Comparison of ENCODE assay signal across 8 cellular contexts in the genomic region with DNA sequence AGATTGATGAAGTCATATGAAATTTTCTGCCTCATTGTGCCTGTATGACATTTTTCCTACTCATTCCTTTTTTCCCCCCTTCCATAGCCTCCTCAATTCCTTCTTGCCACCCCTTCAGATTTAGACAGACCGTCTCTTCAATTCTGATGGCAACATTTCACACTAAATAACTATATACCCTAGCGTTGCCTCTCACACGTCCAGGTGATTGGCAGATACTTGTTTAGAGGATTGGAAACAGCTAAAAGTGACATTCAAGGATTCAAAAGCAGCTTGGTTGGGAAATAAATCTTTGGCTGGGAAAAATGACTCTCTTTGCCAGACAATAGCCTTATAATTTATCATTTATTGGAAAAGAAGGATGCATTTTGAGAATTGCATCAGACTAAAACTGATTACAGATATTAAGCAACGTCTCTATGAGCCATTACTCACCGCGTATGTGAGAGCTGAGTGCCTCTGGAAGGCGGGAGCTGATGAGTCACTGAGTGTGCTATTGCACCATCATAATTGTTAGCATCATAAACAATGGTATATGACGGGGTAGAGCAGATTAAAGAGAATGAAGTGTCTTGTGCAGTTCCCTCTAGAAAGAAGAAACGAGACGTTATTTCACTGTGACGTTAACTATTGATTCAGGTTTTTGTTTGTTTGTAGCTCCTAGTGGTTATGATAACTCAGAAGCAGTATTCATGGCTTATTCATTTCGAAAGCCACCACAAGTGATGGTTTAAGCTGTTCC.
DNase-seq lines count a peak whose midpoint lies in the region; TF ChIP-seq lines count a peak whose summit lies in the region.

No MANE protein-coding gene starts in this region.

- WGBS in thyroid gland, 2 donors: 70 to 81% methylated on average over 12 of the region's 12 CpGs

- H3K9me3 ChIP-seq in HEK293 (ENCODE audit: control insufficient read depth, insufficient read depth, low read depth, low read length): no peaks in the 10 kb centered on the region
- no peaks in the 10 kb centered on the region for H3K9me3 ChIP-seq in SJSA1 (replicated peaks)
- no peaks in the 10 kb centered on the region for H3K9me3 ChIP-seq in thyroid gland

- CTCF ChIA-PET in HEK293 (lab: Yijun Ruan, JAX): no interaction called here

- H3K4me1 ChIP-seq in ACC112 (ENCODE audit: control insufficient read depth, insufficient read depth, low read length, unreplicated experiment) (peaks cover 18% of the 10 kb centered on the region), HEK293 (ENCODE audit: control insufficient read depth, insufficient read depth, low read length) (0 out of 2 replicates have a peak, but pooled peaks cover 2% of the 10 kb centered on the region), SJSA1 (replicated peaks) (peaks cover 20% of the 10 kb centered on the region), thyroid gland (no peaks in the 10 kb centered on the region)

- TF ChIP-seq CTCF in HEK293 (tag by site-specific recombination; IDR thresholded peaks at IDR 0.05): no peak
- TF ChIP-seq CTCF in thyroid gland (IDR thresholded peaks at IDR 0.05): no peak

- H3K27ac ChIP-seq in ACC112 (ENCODE audit: low read depth, low read length) (peak overlapping the region; percentile 95), HEK293 (ENCODE audit: extremely low read depth, low read depth, low read length) (no peak overlapping the region), SJSA1 (peak overlapping the region; percentile 93), thyroid gland (no peak overlapping the region)

- no peaks in the 10 kb centered on the region for H3K27me3 ChIP-seq in ACC112 (ENCODE audit: insufficient read depth, low read length)
- H3K27me3 ChIP-seq in SJSA1 (replicated peaks): no peaks in the 10 kb centered on the region
- no peaks in the 10 kb centered on the region for H3K27me3 ChIP-seq in thyroid gland

- DNase-seq in SJSA1 (ENCODE audit: low read depth in 1 of 2, low spot score in 2 of 2) (peak; percentile 81 to 88), glomerular visceral epithelial cell (ENCODE audit: extremely low spot score) (peak; percentile 65), thyroid gland (no peak), hippocampal formation (lab: John Stamatoyannopoulos, UW) (no peak), C1 segment of cervical spinal cord (lab: John Stamatoyannopoulos, UW) (no peak), NCI-H2196 treated with DMSO at 0.1 percent for 48 hours (lab: John Stamatoyannopoulos, UW; ENCODE audit: unreplicated experiment) (no peak)

- intact Hi-C loops in thyroid gland (cut with DNase I): no loop called here

- H3K4me3 ChIP-seq in ACC112 (ENCODE audit: low read depth, low read length) (peak overlapping the region; percentile 43), HEK293 (ENCODE audit: low read depth, low read length) (no peak overlapping the region), SJSA1 (peak overlapping the region; percentile 9), thyroid gland (replicated peaks in 1 of 3) (no peak overlapping the region)

- TF ChIP-seq POLR2A in thyroid gland (IDR thresholded peaks at IDR 0.05): no peak

- POLR2A ChIA-PET in HEK293 (lab: Yijun Ruan, JAX): no interaction called here

- H2AFZ ChIP-seq in ACC112 (ENCODE audit: low read length, unreplicated experiment): peak overlapping the region; percentile 68

- H3K36me3 ChIP-seq in ACC112 (ENCODE audit: insufficient read depth, low read length) (no peaks in the 10 kb centered on the region), HEK293 (ENCODE audit: control insufficient read depth in 2 of 2, insufficient read depth in 1 of 2, low read length in 2 of 2) (no peaks in the 10 kb centered on the region), SJSA1 (no peaks in the 10 kb centered on the region), thyroid gland (no peaks in the 10 kb centered on the region)

- no peaks in the 10 kb centered on the region for H3K79me2 ChIP-seq in ACC112 (ENCODE audit: control insufficient read depth, insufficient read depth, low read length, unreplicated experiment)

TF ChIP-seq in HEK293, 187 proteins besides CTCF, POLR2A, EP300 and RAD21 (continues in another document):
- TF ChIP-seq ZNF121 (tag by site-specific recombination; IDR thresholded peaks at IDR 0.05) (no peak), ZNF529 (tag by site-specific recombination; IDR thresholded peaks at IDR 0.05; ENCODE audit: insufficient replicate concordance) (no peak), ZNF76 (tag by site-specific recombination; IDR thresholded peaks at IDR 0.05; ENCODE audit: borderline replicate concordance, low read depth) (0 out of 2 replicates have a peak, but pooled peaks have one; percentile 40), ZNF266 (tag by site-specific recombination; IDR thresholded peaks at IDR 0.05; ENCODE audit: low read depth) (no peak), EGR2 (tag by site-specific recombination; IDR thresholded peaks at IDR 0.05; ENCODE audit: low read depth) (no peak), ZNF214 (tag by site-specific recombination; IDR thresholded peaks at IDR 0.05; ENCODE audit: borderline replicate concordance) (no peak), ZSCAN23 (tag by site-specific recombination; IDR thresholded peaks at IDR 0.05) (peak; percentile 63; the same call in 1 of the 2 replicates), SP2 (tag by site-specific recombination; IDR thresholded peaks at IDR 0.05) (peak; percentile 51), ZNF600 (tag by site-specific recombination; IDR thresholded peaks at IDR 0.05) (peak; percentile 54), ZFP3 (tag by site-specific recombination; IDR thresholded peaks at IDR 0.05; ENCODE audit: low read depth) (no peak), ZNF692 (tag by site-specific recombination; IDR thresholded peaks at IDR 0.05) (peak; percentile 69), ZNF324 (tag by site-specific recombination; IDR thresholded peaks at IDR 0.05) (peak; percentile 92), ZNF658 (tag by site-specific recombination; IDR thresholded peaks at IDR 0.05) (no peak), ZNF211 (tag by site-specific recombination; IDR thresholded peaks at IDR 0.05; ENCODE audit: low read depth) (no peak), ZNF580 (tag by site-specific recombination; IDR thresholded peaks at IDR 0.05) (0 out of 2 replicates have a peak, but pooled peaks have one; percentile 30), KLF10 (tag by site-specific recombination; IDR thresholded peaks at IDR 0.05) (peak; percentile 76), ZNF747 (tag by site-specific recombination; IDR thresholded peaks at IDR 0.05) (no peak), ZBTB11 (tag by site-specific recombination; conservative IDR thresholded peaks at IDR 0.05; ENCODE audit: low read depth) (no peak), ZNF311 (tag by site-specific recombination; IDR thresholded peaks at IDR 0.05; ENCODE audit: borderline replicate concordance) (no peak), ZNF112 (tag by site-specific recombination; IDR thresholded peaks at IDR 0.05) (no peak), IKZF3 (tag by site-specific recombination; IDR thresholded peaks at IDR 0.05) (peak; percentile 86)
- TF ChIP-seq, protein P1, sequence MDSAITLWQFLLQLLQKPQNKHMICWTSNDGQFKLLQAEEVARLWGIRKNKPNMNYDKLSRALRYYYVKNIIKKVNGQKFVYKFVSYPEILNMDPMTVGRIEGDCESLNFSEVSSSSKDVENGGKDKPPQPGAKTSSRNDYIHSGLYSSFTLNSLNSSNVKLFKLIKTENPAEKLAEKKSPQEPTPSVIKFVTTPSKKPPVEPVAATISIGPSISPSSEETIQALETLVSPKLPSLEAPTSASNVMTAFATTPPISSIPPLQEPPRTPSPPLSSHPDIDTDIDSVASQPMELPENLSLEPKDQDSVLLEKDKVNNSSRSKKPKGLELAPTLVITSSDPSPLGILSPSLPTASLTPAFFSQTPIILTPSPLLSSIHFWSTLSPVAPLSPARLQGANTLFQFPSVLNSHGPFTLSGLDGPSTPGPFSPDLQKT (IDR thresholded peaks at IDR 0.05; ENCODE audit: borderline replicate concordance, low read depth, low read length): no peak

Comparison
In these comparisons a context has a peak if more than half of its experiments do, and no peak if none do; other contexts are left out.
1. H3K27ac ChIP-seq: peak in ACC112 (single experiment) and SJSA1 (single experiment); none in HEK293 (single experiment) and thyroid gland (0 of 3).
2. H3K4me3 ChIP-seq: peak in ACC112 (single experiment) and SJSA1 (single experiment); none in HEK293 (single experiment) and thyroid gland (0 of 3).
3. DNase-seq: peak in SJSA1 (2 of 2) and glomerular visceral epithelial cell (single experiment); none in thyroid gland (0 of 2), hippocampal formation (0 of 2), C1 segment of cervical spinal cord (0 of 14) and NCI-H2196 treated with DMSO at 0.1 percent for 48 hours (single experiment).